Comparison of ENCODE assay signal across 14 cellular contexts in genomic region chr4:97367878-97368277, GRCh38.
DNase-seq lines count a peak whose midpoint lies in the region; ATAC-seq, FAIRE-seq and TF ChIP-seq lines count a peak whose summit lies in the region.
"Had no signal": no experiment of that assay in that cellular context is flagged by ENCODE, and none has a peak within 500 bp of the region (broad histone marks: within the 10 kb centered on the region; RNA-seq: fewer than 3 reads in every experiment).

No MANE protein-coding gene starts in this region.

- CTCF ChIA-PET in PC-3 (lab: Charles Lee), result no interaction called here

- POLR2A ChIA-PET in PC-3 (lab: Charles Lee; ENCODE audit: unreplicated experiment), result no interaction called here

- TF ChIP-seq CTCF in PC-3 (conservative IDR thresholded peaks at IDR 0.05; ENCODE audit: low read depth, low read length), result no peak
- TF ChIP-seq CTCF in choroid plexus epithelial cell (conservative IDR thresholded peaks at IDR 0.05; ENCODE audit: low read depth, low read length), result no peak
- TF ChIP-seq CTCF in retinal pigment epithelial cell (conservative IDR thresholded peaks at IDR 0.05; ENCODE audit: low read depth, low read length), result no peak

- TF ChIP-seq POLR2A in H54 (IDR thresholded peaks at IDR 0.05; ENCODE audit: low read depth, low read length), result no peak

- no peaks in the 10 kb centered on the region for H3K36me3 ChIP-seq in PC-3 (ENCODE audit: low read depth, low read length)

- peak; percentile 93 for FAIRE-seq in H54 (lab: Jason Lieb, UNC)
- FAIRE-seq: HepG2 had no signal

- H3K4me2 ChIP-seq in PC-3 (ENCODE audit: low read length), result no peak overlapping the region

- ATAC-seq in PC-3 (peak; percentile 79), HG02852 (IDR thresholded peaks at IDR 0.05; ENCODE audit: unreplicated experiment) (no peak), GM21381 (IDR thresholded peaks at IDR 0.05; ENCODE audit: unreplicated experiment) (no peak)
- ATAC-seq: HepG2; left lobe of liver; naive thymus-derived CD4-positive, alpha-beta T cell had no signal

- H3K4me3 ChIP-seq in PC-3 (ENCODE audit: low read length) (no peak overlapping the region), choroid plexus epithelial cell (ENCODE audit: low read depth, low read length) (no peak overlapping the region), retinal pigment epithelial cell (ENCODE audit: low read length) (no peak overlapping the region)

- H4K20me1 ChIP-seq in PC-3 (ENCODE audit: low read length), result no peaks in the 10 kb centered on the region

- no peaks in the 10 kb centered on the region for H3K9me3 ChIP-seq in PC-3 (ENCODE audit: low read length)

- BruUV-seq in PC-3 (replicated peaks; lab: Mats Ljungman, UMichigan), result no TSS peak

- H3K9ac ChIP-seq in PC-3 (ENCODE audit: low read length), result no peak overlapping the region

- no peak overlapping the region for H2AFZ ChIP-seq in PC-3 (ENCODE audit: low read length)

- intact Hi-C loops in PC-3 (cut with micrococcal nuclease), result no loop called here

- DNase-seq in H54 (ENCODE audit: insufficient read length, low spot score), result no peak
- DNase-seq in PC-3, result peak; percentile 82
- peak; percentile 73 for DNase-seq in choroid plexus epithelial cell (ENCODE audit: low read depth)
- peak; percentile 52 for DNase-seq in retinal pigment epithelial cell (ENCODE audit: low read depth)
- no peak for DNase-seq in GF-D8 (lab: John Stamatoyannopoulos, UW)
- no peak for DNase-seq in D341Med (ENCODE audit: low spot score)
- DNase-seq: activated CD8-positive, alpha-beta memory T cell treated with anti-CD3 and anti-CD28 coated beads, Interleukin-2, amount 50 U/mL, for 4 hours; glutamatergic neuron; naive thymus-derived CD4-positive, alpha-beta T cell; NCI-H1436 treated with DMSO at 0.1 percent for 48 hours had no signal

- H3K9me2 ChIP-seq in PC-3 (replicated peaks; ENCODE audit: low read length), result no peaks in the 10 kb centered on the region

- H3F3A ChIP-seq in PC-3 (ENCODE audit: low read length, unreplicated experiment), result no peaks in the 10 kb centered on the region

- H3K27me3 ChIP-seq in PC-3 (ENCODE audit: low read length), result no peaks in the 10 kb centered on the region

- no peaks in the 10 kb centered on the region for H3K79me2 ChIP-seq in PC-3 (ENCODE audit: low read length)

- no peak overlapping the region for H3K27ac ChIP-seq in PC-3 (ENCODE audit: low read length)

- H3K4me1 ChIP-seq in PC-3 (ENCODE audit: insufficient read depth, low read length), result peaks cover 10% of the 10 kb centered on the region

Comparison
In these comparisons a context has a peak if more than half of its experiments do, and no peak if none do; other contexts are left out.
1. DNase-seq: peak in PC-3 (single experiment), choroid plexus epithelial cell (single experiment) and retinal pigment epithelial cell (single experiment); none in H54 (single experiment), GF-D8 (single experiment) and D341Med (single experiment).